In genomic region chr17:38329808-38330730, GRCh38 we compare ENCODE assay signal across 1 cellular context.
TF ChIP-seq lines count a peak whose summit lies in the region.

No MANE protein-coding gene starts in this region.

TF ChIP-seq in HepG2, 621 proteins besides CTCF, POLR2A, EP300 and RAD21:
- TF ChIP-seq MIXL1 (CRISPR knock-in tag; IDR thresholded peaks at IDR 0.05): no peak
- no peak for TF ChIP-seq BRF2 (CRISPR knock-in tag; IDR thresholded peaks at IDR 0.05)
- no peak for TF ChIP-seq ZNF207 (IDR thresholded peaks at IDR 0.05; ENCODE audit: borderline replicate concordance)
- no peak for TF ChIP-seq AKAP8 (CRISPR knock-in tag; IDR thresholded peaks at IDR 0.05)
- TF ChIP-seq ZNF326 (CRISPR knock-in tag; IDR thresholded peaks at IDR 0.05; ENCODE audit: borderline replicate concordance): no peak
- TF ChIP-seq TCF7 (IDR thresholded peaks at IDR 0.05; ENCODE audit: low read depth): no peak
- TF ChIP-seq DRAP1 (CRISPR knock-in tag; IDR thresholded peaks at IDR 0.05): no peak
